Comparison of ENCODE assay signal across 8 cellular contexts in the genomic region with DNA sequence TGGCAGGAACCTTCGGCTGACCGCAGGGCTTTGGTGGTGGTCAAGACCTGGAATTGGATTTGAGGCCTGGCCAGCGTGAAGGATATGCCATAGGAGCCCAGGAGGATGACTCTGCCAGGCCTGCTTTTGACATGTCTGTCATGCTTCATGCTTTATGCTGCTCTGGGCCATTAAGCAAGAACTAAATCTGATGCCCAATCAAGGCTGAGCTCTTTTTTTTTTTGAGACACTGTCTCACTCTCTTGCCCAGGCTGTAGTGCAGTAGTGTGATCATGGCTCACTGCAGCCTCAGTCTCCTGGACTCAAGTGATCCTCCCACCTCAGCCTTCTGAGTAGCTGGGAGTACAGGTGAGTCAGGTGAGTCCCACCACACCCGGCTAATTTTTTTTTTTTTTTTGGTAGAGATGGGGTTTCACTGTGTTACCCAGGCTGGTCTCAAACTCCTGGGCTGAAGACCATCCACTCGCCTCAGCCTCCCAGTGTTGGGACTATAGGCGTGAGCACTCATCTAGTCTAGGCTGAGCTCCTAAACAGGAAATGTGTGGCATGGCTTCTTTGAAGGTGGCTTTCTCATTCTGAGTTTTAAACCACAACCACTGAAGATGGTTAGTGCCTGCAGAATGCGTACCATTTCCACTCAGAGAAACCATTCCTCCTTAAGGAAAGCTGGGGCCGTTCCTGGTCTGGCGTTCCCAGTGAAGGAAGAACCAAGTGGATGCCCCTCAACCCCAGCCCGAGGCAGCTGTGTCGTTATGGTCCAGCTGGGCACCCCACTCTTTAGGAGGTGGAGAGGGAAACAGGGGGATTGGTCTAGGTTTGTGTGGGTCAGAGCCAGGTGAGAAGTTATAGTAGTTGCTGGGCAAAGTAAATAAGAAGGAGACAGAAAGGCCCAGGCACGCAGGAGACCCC. TPM values are rescaled to one million over a fixed set of nuclear protein-coding genes. Genes with fewer than 3 reads are reported as not detected.
DNase-seq lines count a peak whose midpoint lies in the region; ATAC-seq and TF ChIP-seq lines count a peak whose summit lies in the region.

No MANE protein-coding gene starts in this region.

- H2AFZ ChIP-seq in parathyroid adenoma = no peak overlapping the region

- no peaks in the 10 kb centered on the region for H3K36me3 ChIP-seq in Caco-2 (ENCODE audit: control insufficient read depth, insufficient read depth, low read length)
- no peaks in the 10 kb centered on the region for H3K36me3 ChIP-seq in parathyroid adenoma (ENCODE audit: control insufficient read depth, insufficient read depth, low read length)

- no peaks in the 10 kb centered on the region for H3K27me3 Mint-ChIP-seq in Caco-2 (ENCODE audit: insufficient read depth, unreplicated experiment)
- no peaks in the 10 kb centered on the region for H3K27me3 Mint-ChIP-seq in activated naive CD4-positive, alpha-beta T cell treated with anti-CD3 and anti-CD28 coated beads, Interleukin-2, amount 10 ng/mL, durations not matched to agents 7 days and 5 days

- H3K27me3 ChIP-seq in Caco-2 (replicated peaks; ENCODE audit: control insufficient read depth, insufficient read depth, low read length) (no peaks in the 10 kb centered on the region), parathyroid adenoma (ENCODE audit: control insufficient read depth, insufficient read depth, low read length) (no peaks in the 10 kb centered on the region)

- H3K9ac ChIP-seq in parathyroid adenoma = no peak overlapping the region

- H3K27ac ChIP-seq in parathyroid adenoma = no peak overlapping the region

- H3K9me3 Mint-ChIP-seq in Caco-2 (ENCODE audit: unreplicated experiment) = peaks cover 5% of the 10 kb centered on the region
- peaks cover 4% of the 10 kb centered on the region for H3K9me3 Mint-ChIP-seq in activated naive CD4-positive, alpha-beta T cell treated with anti-CD3 and anti-CD28 coated beads, Interleukin-2, amount 10 ng/mL, durations not matched to agents 7 days and 5 days

- CTCF ChIA-PET in Caco-2 (lab: Charles Lee) = no interaction called here
- CTCF ChIA-PET in activated naive CD4-positive, alpha-beta T cell treated with anti-CD3 and anti-CD28 coated beads, Interleukin-2, amount 10 ng/mL, durations not matched to agents 7 days and 5 days (lab: Charles Lee) = interaction anchor here (0.6 to 4.5 kb wide), 10 partner anchors 13 to 398 kb away, joined by 3 to 27 read pairs (median 8); no protein-coding TSS in a partner anchor

- H3K4me3 ChIP-seq in Caco-2 (ENCODE audit: low read depth, low read length) (no peak overlapping the region), parathyroid adenoma (ENCODE audit: low read depth, low read length) (peak overlapping the region; percentile 5)

- intact Hi-C loops in Caco-2 (cut with micrococcal nuclease; ENCODE audit: unreplicated experiment) = loop anchor here (5.0 kb wide), 1 partner anchor 123 kb away; a partner anchor contains a TSS

- no peak overlapping the region for H3K4me3 Mint-ChIP-seq in Caco-2 (ENCODE audit: unreplicated experiment)
- peak overlapping the region; percentile 62 for H3K4me3 Mint-ChIP-seq in activated naive CD4-positive, alpha-beta T cell treated with anti-CD3 and anti-CD28 coated beads, Interleukin-2, amount 10 ng/mL, durations not matched to agents 7 days and 5 days

- no peak overlapping the region for H3K4me2 ChIP-seq in parathyroid adenoma (ENCODE audit: low read length)

- no peaks in the 10 kb centered on the region for H3K79me2 ChIP-seq in parathyroid adenoma

- peaks cover 29% of the 10 kb centered on the region for H3K4me1 ChIP-seq in Caco-2
- peaks cover 2% of the 10 kb centered on the region for H3K4me1 ChIP-seq in parathyroid adenoma

- H3K9me3 ChIP-seq in Caco-2 = no peaks in the 10 kb centered on the region
- no peaks in the 10 kb centered on the region for H3K9me3 ChIP-seq in parathyroid adenoma (ENCODE audit: control insufficient read depth, low read length)

- ATAC-seq in GM18873 (IDR thresholded peaks at IDR 0.05; ENCODE audit: low FRiP score, unreplicated experiment) = no peak

- POLR2A ChIA-PET in Caco-2 (lab: Charles Lee) = no interaction called here

- no TSS peak for BruUV-seq in Caco-2 (replicated peaks; lab: Mats Ljungman, UMichigan)

- no peak for TF ChIP-seq CTCF in Caco-2 (IDR thresholded peaks at IDR 0.05; ENCODE audit: insufficient read depth in 1 of 2, low read depth in 1 of 2, low read length in 1 of 2, severe bottlenecking in 1 of 2, unreplicated experiment in 1 of 2)
- no peak for TF ChIP-seq CTCF in parathyroid adenoma (IDR thresholded peaks at IDR 0.05)

- H3K4me1 Mint-ChIP-seq in Caco-2 (ENCODE audit: low read depth, unreplicated experiment) = peaks cover 27% of the 10 kb centered on the region
- H3K4me1 Mint-ChIP-seq in activated naive CD4-positive, alpha-beta T cell treated with anti-CD3 and anti-CD28 coated beads, Interleukin-2, amount 10 ng/mL, durations not matched to agents 7 days and 5 days = peaks cover 79% of the 10 kb centered on the region

- DNase-seq in Caco-2 (no peak), MV-4-11 (lab: John Stamatoyannopoulos, UW) (peak; percentile 26), NCI-H2107 (lab: John Stamatoyannopoulos, UW) (no peak), GOT3 (lab: John Stamatoyannopoulos, UW) (no peak), T-helper 9 cell (no peak)
- DNase-seq in activated naive CD4-positive, alpha-beta T cell treated with anti-CD3 and anti-CD28 coated beads, Interleukin-2, amount 10 ng/mL, durations not matched to agents 7 days and 5 days = peak; percentile 71

- peak overlapping the region; percentile 97 for H3K27ac Mint-ChIP-seq in Caco-2 (ENCODE audit: unreplicated experiment)
- H3K27ac Mint-ChIP-seq in activated naive CD4-positive, alpha-beta T cell treated with anti-CD3 and anti-CD28 coated beads, Interleukin-2, amount 10 ng/mL, durations not matched to agents 7 days and 5 days = peak overlapping the region; percentile 99

- peaks cover 32% of the 10 kb centered on the region for H3K36me3 Mint-ChIP-seq in Caco-2 (ENCODE audit: insufficient read depth, unreplicated experiment)
- peaks cover 45% of the 10 kb centered on the region for H3K36me3 Mint-ChIP-seq in activated naive CD4-positive, alpha-beta T cell treated with anti-CD3 and anti-CD28 coated beads, Interleukin-2, amount 10 ng/mL, durations not matched to agents 7 days and 5 days

RNA-seq across cellular contexts. Expression of a gene that starts 34.2 kb away (rescaled TPM):
- 232 and 247 TPM in 2 replicates for total RNA-seq in Caco-2 (2022)

Comparison
In these comparisons a context has a peak if more than half of its experiments do, and no peak if none do; other contexts are left out.
1. DNase-seq: peak in MV-4-11 (single experiment) and activated naive CD4-positive, alpha-beta T cell treated with anti-CD3 and anti-CD28 coated beads, Interleukin-2, amount 10 ng/mL, durations not matched to agents 7 days and 5 days (single experiment); none in Caco-2 (0 of 2), NCI-H2107 (single experiment), GOT3 (single experiment) and T-helper 9 cell (single experiment).